In the genomic region with DNA sequence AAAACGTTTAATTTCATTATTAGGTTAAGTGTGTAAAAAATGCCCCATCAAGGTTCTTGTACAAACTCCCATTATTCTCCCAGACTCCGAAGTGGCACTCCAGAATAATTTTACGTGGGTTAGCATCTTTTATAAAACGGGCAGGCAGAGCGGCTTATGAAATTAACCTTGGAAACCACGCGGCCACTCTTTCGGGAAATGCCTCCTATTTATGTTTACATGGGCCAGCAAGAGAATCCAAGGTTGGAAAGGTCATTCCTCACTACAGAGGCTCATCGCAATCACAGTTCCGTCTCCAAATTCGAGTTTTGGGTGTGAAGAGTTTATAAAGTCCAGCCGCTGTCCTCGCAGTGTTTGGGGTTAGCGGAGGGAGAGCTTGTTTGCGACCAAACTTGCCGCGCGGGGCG, we compare ENCODE assay signal across 7 cellular contexts. TPM values are rescaled to one million over a fixed set of nuclear protein-coding genes. Genes with fewer than 3 reads are reported as not detected.
DNase-seq lines count a peak whose midpoint lies in the region; ATAC-seq and TF ChIP-seq lines count a peak whose summit lies in the region.

No MANE protein-coding gene starts in this region.

- peak overlapping the region; percentile 93 for H3K27ac ChIP-seq in SJCRH30
- peak overlapping the region; percentile 95 for H3K27ac ChIP-seq in skeletal muscle tissue (ENCODE audit: low read depth, low read length)

- ATAC-seq in GM19395 (IDR thresholded peaks at IDR 0.05; ENCODE audit: unreplicated experiment) = no peak

- H3K4me3 ChIP-seq in SJCRH30 (peak overlapping the region; percentile 80), fibroblast of pulmonary artery (replicated peaks; ENCODE audit: low read depth, low read length) (peak overlapping the region; percentile 57), skeletal muscle tissue (ENCODE audit: low read length in 3 of 3) (peak overlapping the region; percentile 66 to 86 (median 81))

- H3K9ac ChIP-seq in skeletal muscle tissue (ENCODE audit: low read depth in 1 of 3, low read length in 3 of 3) = peak overlapping the region; percentile 89 to 96 (median 94)

- no peaks in the 10 kb centered on the region for H3K27me3 ChIP-seq in SJCRH30
- H3K27me3 ChIP-seq in skeletal muscle tissue (ENCODE audit: control insufficient read depth in 3 of 3, insufficient read depth in 3 of 3, low read length in 3 of 3) = no peaks in the 10 kb centered on the region

- H3K36me3 ChIP-seq in SJCRH30 (no peaks in the 10 kb centered on the region), skeletal muscle tissue (ENCODE audit: control insufficient read depth in 3 of 3, insufficient read depth in 3 of 3, low read length in 3 of 3) (no peaks in the 10 kb centered on the region)

- H3K9me3 ChIP-seq in SJCRH30 (replicated peaks) (no peaks in the 10 kb centered on the region), skeletal muscle tissue (ENCODE audit: control insufficient read depth in 3 of 3, low read length in 3 of 3) (no peaks in the 10 kb centered on the region)

- TF ChIP-seq CTCF in fibroblast of pulmonary artery (IDR thresholded peaks at IDR 0.05; ENCODE audit: low read length, missing control alignments) = no peak

- H3K4me1 ChIP-seq in SJCRH30 (no peaks in the 10 kb centered on the region), skeletal muscle tissue (ENCODE audit: control insufficient read depth in 3 of 3, insufficient read depth in 3 of 3, low read length in 3 of 3) (peaks cover 22 to 28% (median 24%) of the 10 kb centered on the region in 3 donors)

- DNase-seq in GM19238 (ENCODE audit: insufficient read length, low spot score) (peak; percentile 40), SJCRH30 (no peak), fibroblast of pulmonary artery (ENCODE audit: low read depth) (no peak), NOMO-1 (lab: John Stamatoyannopoulos, UW; ENCODE audit: unreplicated experiment in 2 of 2) (no peak), NCI-H526 (lab: John Stamatoyannopoulos, UW) (no peak)

RNA-seq across cellular contexts. Expression of a gene that starts 1.2 kb away (rescaled TPM):
- 35.8 and 36.6 TPM in 2 replicates for total RNA-seq in SJCRH30 (2014; rRNA removed; shearing (Covaris generic))
- total RNA-seq in skeletal muscle tissue = 33.9 TPM
